8 cellular contexts compared by ENCODE assay signal in the genomic region with DNA sequence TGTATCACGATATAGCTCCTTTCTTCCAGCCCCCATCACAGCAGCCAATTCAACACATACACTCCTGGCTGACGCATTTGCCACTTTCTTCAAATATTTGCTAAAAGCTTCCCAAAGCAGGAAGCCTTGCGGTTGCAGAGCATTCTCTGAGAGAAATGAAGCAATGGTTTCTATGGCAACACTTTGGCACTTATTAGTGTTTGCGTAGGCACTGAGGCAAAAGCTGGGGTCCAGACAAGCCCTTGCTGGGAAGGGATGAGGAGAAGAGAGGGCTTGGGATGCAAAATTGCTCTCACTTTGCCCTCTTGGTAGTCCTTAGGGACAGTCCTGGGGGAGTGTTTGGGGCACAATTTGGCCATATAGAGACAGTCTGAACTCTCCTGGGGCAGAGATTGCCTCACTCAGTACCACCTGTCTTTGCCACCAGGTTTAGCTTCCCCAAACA. TPM values are rescaled to one million over a fixed set of nuclear protein-coding genes. Genes with fewer than 3 reads are reported as not detected.
DNase-seq lines count a peak whose midpoint lies in the region; ATAC-seq, FAIRE-seq and TF ChIP-seq lines count a peak whose summit lies in the region.

No MANE protein-coding gene starts in this region.

- DNase-seq in BJ (ENCODE audit: low read depth) (peak; percentile 5), OCI-M1 (lab: John Stamatoyannopoulos, UW) (peak; percentile 3), foreskin keratinocyte (peak; percentile 46 to 87), HTR-8/SVneo (ENCODE audit: insufficient read length, low spot score) (no peak), ovary (no peak)
- no peak for DNase-seq in activated CD8-positive, alpha-beta memory T cell treated with anti-CD3 and anti-CD28 coated beads, Interleukin-2, amount 50 U/mL, for 4 hours

- H3K4me1 ChIP-seq in foreskin keratinocyte (no peaks in the 10 kb centered on the region), ovary (ENCODE audit: insufficient read depth) (no peaks in the 10 kb centered on the region)

- intact Hi-C loops in ovary (cut with DNase I), result no loop called here

- TF ChIP-seq EP300 in ovary (IDR thresholded peaks at IDR 0.05), result no peak

- 37 to 44% (median 41%) methylated on average over 4 of the region's 4 CpGs for WGBS in ovary, 3 donors

- H3K27ac ChIP-seq in foreskin keratinocyte (peak overlapping the region; percentile 66), ovary (no peak overlapping the region)

- H3K27me3 ChIP-seq in BJ (ENCODE audit: control insufficient read depth, insufficient read depth, low read length) (no peaks in the 10 kb centered on the region), foreskin keratinocyte (no peaks in the 10 kb centered on the region), ovary (no peaks in the 10 kb centered on the region)

- ATAC-seq in GM21825 (IDR thresholded peaks at IDR 0.05; ENCODE audit: unreplicated experiment) (peak; percentile 67), foreskin keratinocyte (peak; percentile 86), GM18511 (IDR thresholded peaks at IDR 0.05; ENCODE audit: unreplicated experiment) (no peak)

- TF ChIP-seq CTCF in BJ (IDR thresholded peaks at IDR 0.05; ENCODE audit: insufficient read depth, low read depth, low read length) (no peak), foreskin keratinocyte (conservative IDR thresholded peaks at IDR 0.05) (no peak), ovary (IDR thresholded peaks at IDR 0.05) (no peak)

- H3K36me3 ChIP-seq in BJ (ENCODE audit: control insufficient read depth, insufficient read depth, low read length) (no peaks in the 10 kb centered on the region), ovary (no peaks in the 10 kb centered on the region)

- POLR2A ChIA-PET in BJ (lab: Charles Lee), result no interaction called here

- CTCF ChIA-PET in BJ (lab: Yijun Ruan, JAX), result no interaction called here

- FAIRE-seq in HTR-8/SVneo (lab: Jason Lieb, UNC), result no peak

- H3K9me3 ChIP-seq in ovary, result no peaks in the 10 kb centered on the region

- H3K4me3 ChIP-seq in BJ (ENCODE audit: low read depth, low read length) (no peak overlapping the region), ovary (no peak overlapping the region)

- no peak for TF ChIP-seq POLR2A in ovary (IDR thresholded peaks at IDR 0.05)

RNA-seq across cellular contexts. Expression of a gene that starts 55.0 kb away (rescaled TPM):
- polyA plus RNA-seq in BJ (2011; rRNA removed), result 0.16 TPM in 2 replicates
- polyA minus RNA-seq in BJ (2011; rRNA and poly(A)+ RNA removed), result 0.14 TPM in 1 of 2 replicates, not detected in the other
- total RNA-seq in foreskin keratinocyte, result 0.11 and 0.27 TPM in 2 replicates
- polyA plus RNA-seq in foreskin keratinocyte, result 0.03 TPM in 1 of 2 replicates, not detected in the other
- total RNA-seq in ovary, result 10 to 100 TPM in 2 of 7 donors, 1 to 10 TPM in 5; 1.5 to 15.8 (median 7.5) TPM
- 1 to 10 TPM in 1 of 2 donors, under 1 TPM in 1; 0.61 to 1.5 TPM for polyA plus RNA-seq in ovary

Comparison
In these comparisons a context has a peak if more than half of its experiments do, and no peak if none do; other contexts are left out.
1. DNase-seq: peak in BJ (single experiment), OCI-M1 (single experiment) and foreskin keratinocyte (2 of 2); none in activated CD8-positive, alpha-beta memory T cell treated with anti-CD3 and anti-CD28 coated beads, Interleukin-2, amount 50 U/mL, for 4 hours (single experiment), HTR-8/SVneo (single experiment) and ovary (0 of 5).